In the genomic region with DNA sequence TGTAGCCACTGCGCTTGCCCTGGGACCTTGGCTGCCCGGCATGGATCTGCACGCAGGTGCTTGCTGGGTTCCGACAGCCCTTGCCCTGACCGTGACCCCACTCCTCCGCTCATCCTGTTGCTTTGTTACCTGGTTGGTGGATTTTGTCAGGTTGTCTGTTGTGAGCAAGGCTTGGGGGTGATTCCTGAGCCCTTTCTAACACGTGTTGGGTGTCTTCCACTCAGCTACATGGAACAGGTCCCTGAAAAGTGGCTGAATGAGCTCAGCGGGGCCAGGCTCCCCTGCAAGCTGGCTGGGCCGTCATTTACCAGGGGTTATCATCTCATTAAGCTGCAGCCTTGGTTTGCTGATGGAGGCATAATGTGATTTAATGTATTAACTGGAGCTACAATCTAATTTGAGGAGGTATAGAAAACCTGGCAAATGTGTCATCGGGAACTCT, we compare ENCODE assay signal across 27 cellular contexts. TPM values are rescaled to one million over a fixed set of nuclear protein-coding genes. Genes with fewer than 3 reads are reported as not detected.
DNase-seq lines count a peak whose midpoint lies in the region; ATAC-seq, FAIRE-seq and TF ChIP-seq lines count a peak whose summit lies in the region.
"Had no signal": no experiment of that assay in that cellular context is flagged by ENCODE, and none has a peak within 500 bp of the region (broad histone marks: within the 10 kb centered on the region; RNA-seq: fewer than 3 reads in every experiment).

No MANE protein-coding gene starts in this region.

- H4K20me1 ChIP-seq in PC-9 (ENCODE audit: insufficient read depth), result no peaks in the 10 kb centered on the region

- no peak overlapping the region for H3K27ac Mint-ChIP-seq in endodermal cell
- H3K27ac Mint-ChIP-seq: CD4-positive, alpha-beta T cell; HFFc6; WTC11 had no signal

- POLR2A ChIA-PET in PC-9 (lab: Charles Lee; ENCODE audit: unreplicated experiment), result no interaction called here

- CTCF ChIA-PET in PC-9 (lab: Charles Lee), result no interaction called here

- no peak for TF ChIP-seq EP300 in ovary (IDR thresholded peaks at IDR 0.05)

- no peaks in the 10 kb centered on the region for H3K4me1 ChIP-seq in endodermal cell (ENCODE audit: control insufficient read depth, insufficient read depth, low read length)
- peaks cover 18% of the 10 kb centered on the region for H3K4me1 ChIP-seq in ovary (ENCODE audit: insufficient read depth)
- peaks cover 0 to 49% (median 40%) of the 10 kb centered on the region in 4 donors for H3K4me1 ChIP-seq in tibial artery
- H3K4me1 ChIP-seq in PC-9 (replicated peaks; ENCODE audit: insufficient read depth), result peaks cover 19% of the 10 kb centered on the region
- H3K4me1 ChIP-seq: breast epithelium, colonic mucosa had no signal

- WGBS in endodermal cell (ENCODE audit: insufficient coverage in 1 of 2, insufficient read length in 1 of 2), 2 experiments, result 90 to 94% methylated on average over 2 to 10 of the region's 10 CpGs
- 86 to 92% (median 87%) methylated on average over 10 of the region's 10 CpGs for WGBS in ovary, 3 donors

- H2AFZ ChIP-seq in PC-9, result no peak overlapping the region

- no peak overlapping the region for H3K4me3 Mint-ChIP-seq in endodermal cell
- H3K4me3 Mint-ChIP-seq: CD4-positive, alpha-beta T cell; HFFc6; WTC11 had no signal

- no peak for FAIRE-seq in HTR-8/SVneo (lab: Jason Lieb, UNC)
- FAIRE-seq: islet of Langerhans had no signal

- ATAC-seq in HG03442 (IDR thresholded peaks at IDR 0.05; ENCODE audit: unreplicated experiment), result no peak
- ATAC-seq: WTC11 had no signal

- H3K4me2 ChIP-seq in PC-9, result no peak overlapping the region

- H3K27me3 ChIP-seq in endodermal cell (ENCODE audit: control insufficient read depth, insufficient read depth, low read length, poor library complexity, severe bottlenecking) (no peaks in the 10 kb centered on the region), ovary (no peaks in the 10 kb centered on the region), tibial artery (no peaks in the 10 kb centered on the region), PC-9 (ENCODE audit: insufficient read depth, low read depth) (no peaks in the 10 kb centered on the region)
- H3K27me3 ChIP-seq: breast epithelium, colonic mucosa, tibial nerve had no signal

- no peaks in the 10 kb centered on the region for H3K27me3 Mint-ChIP-seq in endodermal cell (ENCODE audit: insufficient read depth)
- H3K27me3 Mint-ChIP-seq: CD4-positive, alpha-beta T cell had no signal

- no peak for TF ChIP-seq POLR2A in ovary (IDR thresholded peaks at IDR 0.05)

- H3F3A ChIP-seq in PC-9 (ENCODE audit: insufficient read depth, low read depth), result peaks cover 21% of the 10 kb centered on the region

- H3K36me3 ChIP-seq in endodermal cell (ENCODE audit: control insufficient read depth, insufficient read depth, low read length), result no peaks in the 10 kb centered on the region
- no peaks in the 10 kb centered on the region for H3K36me3 ChIP-seq in ovary
- H3K36me3 ChIP-seq in tibial artery, result peaks cover 5 to 19% (median 11%) of the 10 kb centered on the region in 3 donors
- no peaks in the 10 kb centered on the region for H3K36me3 ChIP-seq in PC-9 (ENCODE audit: low read depth)
- H3K36me3 ChIP-seq: breast epithelium, colonic mucosa, tibial nerve had no signal

- no peak overlapping the region for H3K4me3 ChIP-seq in endodermal cell (ENCODE audit: low read length)
- H3K4me3 ChIP-seq in ovary, result no peak overlapping the region
- H3K4me3 ChIP-seq in tibial artery, result no peak overlapping the region
- H3K4me3 ChIP-seq in PC-9, result no peak overlapping the region
- H3K4me3 ChIP-seq: breast epithelium, colonic mucosa, tibial nerve had no signal

- no peak overlapping the region for H3K9ac ChIP-seq in endodermal cell (ENCODE audit: extremely low read depth, low read length, poor library complexity, severe bottlenecking)

- no peaks in the 10 kb centered on the region for H3K9me2 ChIP-seq in PC-9 (ENCODE audit: insufficient read depth)

- peak; percentile 44 for DNase-seq in activated effector memory CD4-positive, alpha-beta T cell treated with anti-CD3 and anti-CD28 coated beads, Interleukin-2, amount 50 U/mL, for 16 hours
- no peak for DNase-seq in activated effector memory CD4-positive, alpha-beta T cell treated with Interleukin-2 at 50 U/mL for 16 hours
- DNase-seq in endodermal cell (peak; percentile 31), ovary (peak in 1 of 5 donors; percentile 35), tibial artery (peak in 1 of 2 donors; percentile 60), PC-9 (no peak), HTR-8/SVneo (ENCODE audit: insufficient read length, low spot score) (no peak)
- DNase-seq: activated CD4-positive, alpha-beta T cell treated with anti-CD3 and anti-CD28 coated beads, Interleukin-2, amount 50 U/mL, for 48 hours; activated CD8-positive, alpha-beta memory T cell treated with anti-CD3 and anti-CD28 coated beads, Interleukin-2, amount 50 U/mL, for 4 hours; activated gamma-delta T cell; colonic mucosa; DMS 273 treated with DMSO at 0.1 percent for 48 hours; HFFc6; NCI-H1105 treated with DMSO at 0.1 percent for 48 hours; NCI-H2029 treated with DMSO at 0.1 percent for 48 hours; NCI-H2227 treated with DMSO at 0.1 percent for 48 hours; stimulated activated CD4-positive, alpha-beta T cell treated with anti-CD3 and anti-CD28 coated beads, Interleukin-4, amount 100 ng/mL, for 4 hours; stimulated activated naive CD4-positive, alpha-beta T cell; T1000 had no signal

- BruUV-seq in PC-9 (replicated peaks; lab: Mats Ljungman, UMichigan), result no TSS peak

- H3K9me3 Mint-ChIP-seq in endodermal cell, result no peaks in the 10 kb centered on the region
- H3K9me3 Mint-ChIP-seq: CD4-positive, alpha-beta T cell; HFFc6 had no signal

- intact Hi-C loops in ovary (cut with DNase I) (no loop called here), tibial artery (cut with DNase I; ENCODE audit: low total_unique reads) (no loop called here), PC-9 (cut with micrococcal nuclease; ENCODE audit: unreplicated experiment) (no loop called here)

- TF ChIP-seq CTCF in endodermal cell (conservative IDR thresholded peaks at IDR 0.05) (no peak), ovary (IDR thresholded peaks at IDR 0.05) (no peak), tibial artery (IDR thresholded peaks at IDR 0.05) (no peak), PC-9 (conservative IDR thresholded peaks at IDR 0.05) (no peak)

- H3K79me2 ChIP-seq in PC-9 (ENCODE audit: low read depth), result no peaks in the 10 kb centered on the region

- H3K27ac ChIP-seq in endodermal cell (ENCODE audit: low read depth, low read length), result no peak overlapping the region
- H3K27ac ChIP-seq in ovary, result peak overlapping the region; percentile 90 to 95
- H3K27ac ChIP-seq in tibial artery, result peak overlapping the region; percentile 94 to 99
- no peak overlapping the region for H3K27ac ChIP-seq in PC-9
- H3K27ac ChIP-seq: 22Rv1, breast epithelium, colonic mucosa had no signal

- H3K36me3 Mint-ChIP-seq in endodermal cell (ENCODE audit: low read depth), result no peaks in the 10 kb centered on the region
- H3K36me3 Mint-ChIP-seq: WTC11 had no signal

- H3K4me1 Mint-ChIP-seq in endodermal cell, result no peaks in the 10 kb centered on the region

- H3K9me3 ChIP-seq in endodermal cell (ENCODE audit: control insufficient read depth, low read length), result no peaks in the 10 kb centered on the region
- H3K9me3 ChIP-seq in ovary, result no peaks in the 10 kb centered on the region
- no peaks in the 10 kb centered on the region for H3K9me3 ChIP-seq in tibial artery
- H3K9me3 ChIP-seq in PC-9 (ENCODE audit: insufficient read depth, low read depth), result no peaks in the 10 kb centered on the region
- H3K9me3 ChIP-seq: breast epithelium, colonic mucosa, tibial nerve had no signal

RNA-seq across cellular contexts. Expression of a gene that starts 24.5 kb away (rescaled TPM):
- 1 to 10 TPM in 1 of 2 donors, under 1 TPM in 1; 0.40 to 1.6 TPM for total RNA-seq in endodermal cell
- 1.2 TPM for polyA plus RNA-seq in endodermal cell (2013, experiment 1 of 2)
- 0.83 TPM for polyA plus RNA-seq in endodermal cell (2013, experiment 2 of 2)
- 10 to 100 TPM; 22.1 to 62.5 (median 33.6) TPM for total RNA-seq in ovary
- polyA plus RNA-seq in ovary, result 10 to 100 TPM in 1 of 2 donors, 1 to 10 TPM in 1; 1.8 to 17.3 TPM
- 48.5 and 48.7 TPM in 2 replicates for total RNA-seq in PC-9 (2021)
- total RNA-seq: CD4-positive, alpha-beta T cell; lung microvascular endothelial cell had no signal

Comparison
In these comparisons a context has a peak if more than half of its experiments do, and no peak if none do; other contexts are left out.
1. DNase-seq: peak in activated effector memory CD4-positive, alpha-beta T cell treated with anti-CD3 and anti-CD28 coated beads, Interleukin-2, amount 50 U/mL, for 16 hours (single experiment) and endodermal cell (single experiment); none in activated effector memory CD4-positive, alpha-beta T cell treated with Interleukin-2 at 50 U/mL for 16 hours (single experiment), PC-9 (0 of 2) and HTR-8/SVneo (single experiment).
2. H3K27ac ChIP-seq: peak in ovary (2 of 2) and tibial artery (2 of 2); none in endodermal cell (single experiment) and PC-9 (single experiment).
3. RNA of a gene that starts 24.5 kb away (total RNA-seq): 48.5 to 48.7 TPM in PC-9 and 22.1 to 62.5 TPM in ovary; 0.40 to 1.6 TPM in endodermal cell; every median in the first group is over 4 times any median in the second.